ENCODE assay signal across 33 cellular contexts in genomic region chr9:103522409-103522808, GRCh38.
"Had no signal": no experiment of that assay in that cellular context is flagged by ENCODE, and none has a peak within 500 bp of the region (broad histone marks: within the 10 kb centered on the region; RNA-seq: fewer than 3 reads in every experiment).

No MANE protein-coding gene starts in this region.

- H3K4me1 ChIP-seq: left lung, lower lobe of right lung, neural progenitor cell, prostate gland, sigmoid colon, testis, thyroid gland, transverse colon, upper lobe of left lung, vagina had no signal

- H3K9me3 ChIP-seq: left lung, lower lobe of right lung, neutrophil, ovary, prostate gland, sigmoid colon, testis, thyroid gland, transverse colon, upper lobe of left lung, vagina had no signal

- H3K4me3 ChIP-seq: left lung, lower lobe of right lung, neural progenitor cell, ovary, prostate gland, sigmoid colon, smooth muscle cell, testis, thyroid gland, transverse colon, upper lobe of left lung, vagina had no signal

- FAIRE-seq: keratinocyte had no signal

- H3K27me3 ChIP-seq: left lung, neural progenitor cell, neutrophil, ovary, sigmoid colon, testis, thyroid gland, transverse colon, upper lobe of left lung, vagina had no signal

- H3K36me3 ChIP-seq: left lung, lower lobe of right lung, neural progenitor cell, neutrophil, ovary, prostate gland, sigmoid colon, thyroid gland, transverse colon, upper lobe of left lung, vagina had no signal

- DNase-seq: hippocampal formation; left colon; left lung; lower lobe of right lung; mammary epithelial cell; mesenchymal stem cell; naive B cell; natural killer cell; nephron progenitor cell; occipital lobe; ovary; posterior cingulate gyrus; retina; right cardiac atrium; sigmoid colon; stimulated activated CD4-positive, alpha-beta T cell treated with anti-CD3 and anti-CD28 coated beads, Interleukin-1b, Interleukin-23, amount 100 ng/mL, for 48 hours; stimulated activated CD4-positive, alpha-beta T cell treated with anti-CD3 and anti-CD28 coated beads, Interleukin-2, amount 100 ng/mL, for 48 hours; stimulated activated CD4-positive, alpha-beta T cell treated with anti-CD3 and anti-CD28 coated beads, Interleukin-4, amount 100 ng/mL, for 4 hours; stimulated activated CD8-positive, alpha-beta memory T cell treated with anti-CD3 and anti-CD28 coated beads, Interleukin-4, amount 100 ng/mL, for 48 hours; stimulated activated naive CD4-positive, alpha-beta T cell treated with Interleukin-2 at 50 U/mL for 16 hours; stimulated activated naive CD8-positive, alpha-beta T cell treated with anti-CD3 and anti-CD28 coated beads, Interleukin-15, amount 100 ng/mL, for 72 hours; substantia nigra; testis; thyroid gland; transverse colon; upper lobe of left lung had no signal

- ATAC-seq: left colon; left lung; lower lobe of right lung; natural killer cell; right cardiac atrium; stimulated activated memory B cell treated with anti-CD40 and anti-IgM and Interleukin-4, amounts not matched to agents 10 μg/mL and 1 μg/mL and 100 μg/mL, for 72 hours; stimulated activated naive CD8-positive, alpha-beta T cell treated with anti-CD3 and anti-CD28 coated beads, Interleukin-15, amount 100 ng/mL, for 72 hours had no signal

- H3K27ac ChIP-seq: left lung, lower lobe of right lung, neural progenitor cell, neutrophil, ovary, prostate gland, sigmoid colon, testis, thyroid gland, transverse colon, upper lobe of left lung, vagina had no signal
